Comparison of ENCODE assay signal across 23 cellular contexts in genomic region chr12:29792132-29792531, GRCh38. TPM values are rescaled to one million over a fixed set of nuclear protein-coding genes. Genes with fewer than 3 reads are reported as not detected.
DNase-seq lines count a peak whose midpoint lies in the region; ATAC-seq, FAIRE-seq and TF ChIP-seq lines count a peak whose summit lies in the region.
"Had no signal": no experiment of that assay in that cellular context is flagged by ENCODE, and none has a peak within 500 bp of the region (broad histone marks: within the 10 kb centered on the region; RNA-seq: fewer than 3 reads in every experiment).

No MANE protein-coding gene starts in this region.

- no peaks in the 10 kb centered on the region for H3K36me3 ChIP-seq in HepG2 (replicated peaks in 1 of 2; ENCODE audit: control insufficient read depth in 1 of 2, insufficient read depth in 2 of 2, low read length in 2 of 2)
- no peaks in the 10 kb centered on the region for H3K36me3 ChIP-seq in right lobe of liver
- no peaks in the 10 kb centered on the region for H3K36me3 ChIP-seq in endodermal cell (ENCODE audit: control insufficient read depth, insufficient read depth, low read length)
- no peaks in the 10 kb centered on the region for H3K36me3 ChIP-seq in trophoblast cell (ENCODE audit: control insufficient read depth in 1 of 2, insufficient read depth in 2 of 2, low read length in 2 of 2)
- H3K36me3 ChIP-seq: BE2C; BLaER1 treated with 17β-estradiol and CSF1 and Interleukin-3, amounts not matched to agents 10 nM and 100 nM had no signal

- no peaks in the 10 kb centered on the region for H3K36me3 Mint-ChIP-seq in endodermal cell (ENCODE audit: low read depth)
- no peaks in the 10 kb centered on the region for H3K36me3 Mint-ChIP-seq in activated CD4-positive, alpha-beta T cell treated with anti-CD3 and anti-CD28 coated beads, Interleukin-2, amount 10 ng/mL, durations not matched to agents 7 days and 5 days (ENCODE audit: low read depth)
- H3K36me3 Mint-ChIP-seq: CD14-positive monocyte; CD8-positive, alpha-beta memory T cell had no signal

- ATAC-seq in HepG2 (no peak), right lobe of liver (no peak)

- TF ChIP-seq CTCF in HepG2 (CRISPR knock-in tag; IDR thresholded peaks at IDR 0.05) (no peak), right lobe of liver (IDR thresholded peaks at IDR 0.05) (no peak), endodermal cell (conservative IDR thresholded peaks at IDR 0.05) (no peak)

- no peaks in the 10 kb centered on the region for H3K4me1 ChIP-seq in HepG2 (ENCODE audit: insufficient read depth, low read length)
- H3K4me1 ChIP-seq in right lobe of liver: no peaks in the 10 kb centered on the region
- peaks cover 2% of the 10 kb centered on the region for H3K4me1 ChIP-seq in endodermal cell (ENCODE audit: control insufficient read depth, insufficient read depth, low read length)
- no peaks in the 10 kb centered on the region for H3K4me1 ChIP-seq in trophoblast cell (ENCODE audit: control insufficient read depth in 1 of 2, insufficient read depth in 2 of 2, low read length in 2 of 2)
- H3K4me1 ChIP-seq: BE2C had no signal

- FAIRE-seq in HepG2 (lab: Jason Lieb, UNC): no peak
- FAIRE-seq: A204.1, D721Med, GM12892, GM19239 had no signal

- no peak for TF ChIP-seq EP300 in HepG2 (IDR thresholded peaks at IDR 0.05; ENCODE audit: low read depth in 2 of 2, low read length in 2 of 2)
- TF ChIP-seq EP300 in HepG2 (CRISPR knock-in tag; IDR thresholded peaks at IDR 0.05; ENCODE audit: borderline replicate concordance): no peak

- H3K4ac ChIP-seq in trophoblast cell (ENCODE audit: low read depth, low read length): no peak overlapping the region

- peaks cover 7% of the 10 kb centered on the region for H3K9me3 Mint-ChIP-seq in endodermal cell
- H3K9me3 Mint-ChIP-seq in activated CD4-positive, alpha-beta T cell treated with anti-CD3 and anti-CD28 coated beads, Interleukin-2, amount 10 ng/mL, durations not matched to agents 7 days and 5 days: peaks cover 15% of the 10 kb centered on the region

- POLR2A ChIA-PET in HepG2 (lab: Yijun Ruan, JAX): no interaction called here
- POLR2A ChIA-PET in activated CD4-positive, alpha-beta T cell treated with anti-CD3 and anti-CD28 coated beads, Interleukin-2, amount 10 ng/mL, durations not matched to agents 7 days and 5 days (lab: Charles Lee): no interaction called here

- H3K4me3 ChIP-seq in HepG2 (replicated peaks in 1 of 3; ENCODE audit: insufficient read depth in 1 of 3, low read depth in 2 of 3, low read length in 3 of 3) (no peak overlapping the region), right lobe of liver (no peak overlapping the region), endodermal cell (ENCODE audit: low read length) (peak overlapping the region; percentile 12), trophoblast cell (ENCODE audit: low read depth, low read length) (peak overlapping the region; percentile 25)
- H3K4me3 ChIP-seq: GM23248 had no signal

- no peak overlapping the region for H4K8ac ChIP-seq in trophoblast cell (ENCODE audit: low read depth, low read length)

- no peak overlapping the region for H3K27ac Mint-ChIP-seq in endodermal cell
- no peak overlapping the region for H3K27ac Mint-ChIP-seq in activated CD4-positive, alpha-beta T cell treated with anti-CD3 and anti-CD28 coated beads, Interleukin-2, amount 10 ng/mL, durations not matched to agents 7 days and 5 days
- H3K27ac Mint-ChIP-seq: CD14-positive monocyte; CD4-positive, alpha-beta T cell; CD8-positive, alpha-beta memory T cell had no signal

- no peak overlapping the region for H3K9ac ChIP-seq in HepG2 (ENCODE audit: insufficient read depth, low read depth, low read length)
- H3K9ac ChIP-seq in endodermal cell (ENCODE audit: extremely low read depth, low read length, poor library complexity, severe bottlenecking): no peak overlapping the region
- no peak overlapping the region for H3K9ac ChIP-seq in trophoblast cell (ENCODE audit: low read length)
- H3K9ac ChIP-seq: BLaER1 treated with 17β-estradiol and CSF1 and Interleukin-3, amounts not matched to agents 10 nM and 100 nM; GM23248 had no signal

- H3K4me3 Mint-ChIP-seq in endodermal cell: no peak overlapping the region
- no peak overlapping the region for H3K4me3 Mint-ChIP-seq in activated CD4-positive, alpha-beta T cell treated with anti-CD3 and anti-CD28 coated beads, Interleukin-2, amount 10 ng/mL, durations not matched to agents 7 days and 5 days
- H3K4me3 Mint-ChIP-seq: CD14-positive monocyte; CD4-positive, alpha-beta T cell; CD8-positive, alpha-beta memory T cell had no signal

- H3K27me3 ChIP-seq in HepG2 (ENCODE audit: control insufficient read depth in 1 of 2, insufficient read depth in 2 of 2, low read length in 2 of 2) (no peaks in the 10 kb centered on the region), right lobe of liver (no peaks in the 10 kb centered on the region), endodermal cell (ENCODE audit: control insufficient read depth, insufficient read depth, low read length, poor library complexity, severe bottlenecking) (no peaks in the 10 kb centered on the region), trophoblast cell (ENCODE audit: insufficient read depth, low read length) (no peaks in the 10 kb centered on the region)
- H3K27me3 ChIP-seq: BE2C; BLaER1 treated with 17β-estradiol and CSF1 and Interleukin-3, amounts not matched to agents 10 nM and 100 nM had no signal

- TF ChIP-seq RAD21 in HepG2 (CRISPR knock-in tag; IDR thresholded peaks at IDR 0.05): no peak

- WGBS in HepG2 (ENCODE audit: low lambda C conversion rate): 78% methylated on average over 9 of the region's 10 CpGs
- WGBS in right lobe of liver (ENCODE audit: insufficient coverage, low coverage, low lambda C conversion rate, missing lambda C conversion rate): 92% methylated on average over 7 of the region's 10 CpGs
- WGBS in endodermal cell (ENCODE audit: insufficient coverage in 1 of 2, insufficient read length in 1 of 2), 2 experiments: 92 to 94% methylated on average over 10 of the region's 10 CpGs
- WGBS in trophoblast cell (ENCODE audit: extremely low coverage, insufficient coverage, insufficient read length): no CpG with 5 or more reads among the region's 10 CpGs

- H3K14ac ChIP-seq in trophoblast cell (ENCODE audit: low read length): no peak overlapping the region

- no peak overlapping the region for H3K18ac ChIP-seq in trophoblast cell (ENCODE audit: low read length)

- no peaks in the 10 kb centered on the region for H3K79me1 ChIP-seq in trophoblast cell (ENCODE audit: low read length)

- H3K27me3 Mint-ChIP-seq in endodermal cell (ENCODE audit: insufficient read depth): peaks cover 1% of the 10 kb centered on the region
- H3K27me3 Mint-ChIP-seq in activated CD4-positive, alpha-beta T cell treated with anti-CD3 and anti-CD28 coated beads, Interleukin-2, amount 10 ng/mL, durations not matched to agents 7 days and 5 days: no peaks in the 10 kb centered on the region
- H3K27me3 Mint-ChIP-seq: CD4-positive, alpha-beta T cell had no signal

- DNase-seq in HepG2 (ENCODE audit: low spot score) (no peak), right lobe of liver (no peak), endodermal cell (no peak), trophoblast cell (no peak), cortex of kidney (lab: John Stamatoyannopoulos, UW) (no peak)
- no peak for DNase-seq in activated CD4-positive, alpha-beta T cell treated with anti-CD3 and anti-CD28 coated beads, Interleukin-2, amount 10 ng/mL, durations not matched to agents 7 days and 5 days
- DNase-seq: BE2C; CD4-positive, alpha-beta T cell; CD8-positive, alpha-beta memory T cell; DMS 273 treated with DMSO at 0.1 percent for 48 hours; DMS79; EL; GDM1; GM23248; H7; HCEC 1CT had no signal

- CTCF ChIA-PET in HepG2 (lab: Yijun Ruan, JAX; ENCODE audit: low intra/inter-chr PET ratio, low total read pairs): no interaction called here
- CTCF ChIA-PET in activated CD4-positive, alpha-beta T cell treated with anti-CD3 and anti-CD28 coated beads, Interleukin-2, amount 10 ng/mL, durations not matched to agents 7 days and 5 days (lab: Charles Lee): no interaction called here

- in situ Hi-C loops in HepG2 (cut with HindIII; ENCODE audit: extremely low pct_ligation_motif_present, low pct_unique_long_range_greater_than_20kb): no loop called here

- H4K91ac ChIP-seq in trophoblast cell (ENCODE audit: low read depth, low read length): no peak overlapping the region

- peak overlapping the region; percentile 22 for H3K23ac ChIP-seq in trophoblast cell (ENCODE audit: low read length)

- no peak overlapping the region for H2BK5ac ChIP-seq in trophoblast cell (ENCODE audit: low read depth, low read length, poor library complexity)

- H4K12ac ChIP-seq in trophoblast cell (ENCODE audit: low read depth, low read length): no peak overlapping the region

- no peak for TF ChIP-seq POLR2A in HepG2 (IDR thresholded peaks at IDR 0.05; ENCODE audit: insufficient read depth in 1 of 2, low read depth in 2 of 2, low read length in 2 of 2)
- no peak for TF ChIP-seq POLR2A in right lobe of liver (IDR thresholded peaks at IDR 0.05)

- H2BK12ac ChIP-seq in trophoblast cell (ENCODE audit: low read length): no peak overlapping the region

- no peak overlapping the region for H2AK5ac ChIP-seq in trophoblast cell (ENCODE audit: low read length)

- intact Hi-C loops in HepG2 (cut with micrococcal nuclease; ENCODE audit: unreplicated experiment): no loop called here
- intact Hi-C loops in right lobe of liver (cut with DNase I): no loop called here

- peaks cover 29% of the 10 kb centered on the region for H3K4me1 Mint-ChIP-seq in endodermal cell
- no peaks in the 10 kb centered on the region for H3K4me1 Mint-ChIP-seq in activated CD4-positive, alpha-beta T cell treated with anti-CD3 and anti-CD28 coated beads, Interleukin-2, amount 10 ng/mL, durations not matched to agents 7 days and 5 days
- H3K4me1 Mint-ChIP-seq: CD14-positive monocyte; CD8-positive, alpha-beta memory T cell had no signal

- no peak overlapping the region for H2BK120ac ChIP-seq in trophoblast cell (ENCODE audit: insufficient read depth, low read length, poor library complexity)

- H3K79me2 ChIP-seq in HepG2 (ENCODE audit: insufficient read depth, low read length) (no peaks in the 10 kb centered on the region), trophoblast cell (ENCODE audit: control insufficient read depth, insufficient read depth, low read length, poor library complexity) (no peaks in the 10 kb centered on the region)

- no peaks in the 10 kb centered on the region for H4K20me1 ChIP-seq in HepG2 (ENCODE audit: insufficient read depth, low read length)
- H4K20me1 ChIP-seq: BLaER1 treated with 17β-estradiol and CSF1 and Interleukin-3, amounts not matched to agents 10 nM and 100 nM had no signal

- no peak overlapping the region for H2AFZ ChIP-seq in HepG2 (ENCODE audit: low read length)
- no peak overlapping the region for H2AFZ ChIP-seq in trophoblast cell (ENCODE audit: insufficient read depth, low read length, poor library complexity)
- H2AFZ ChIP-seq: GM23248 had no signal

- BruUV-seq in HepG2 (replicated peaks; lab: Mats Ljungman, UMichigan): no TSS peak

- H3K4me2 ChIP-seq in HepG2 (ENCODE audit: low read depth, low read length) (no peak overlapping the region), trophoblast cell (ENCODE audit: low read length) (no peak overlapping the region)
- H3K4me2 ChIP-seq: BLaER1 treated with 17β-estradiol and CSF1 and Interleukin-3, amounts not matched to agents 10 nM and 100 nM had no signal

- H3K9me3 ChIP-seq in HepG2 (ENCODE audit: low read length) (peaks cover 33% of the 10 kb centered on the region), right lobe of liver (no peaks in the 10 kb centered on the region), endodermal cell (ENCODE audit: control insufficient read depth, low read length) (peaks cover 30% of the 10 kb centered on the region), trophoblast cell (ENCODE audit: insufficient read depth, low read depth, low read length) (peaks cover 23% of the 10 kb centered on the region)

- H3K27ac ChIP-seq in HepG2 (ENCODE audit: extremely low read length, insufficient read depth, low read length): no peak overlapping the region
- no peak overlapping the region for H3K27ac ChIP-seq in right lobe of liver
- no peak overlapping the region for H3K27ac ChIP-seq in endodermal cell (ENCODE audit: low read depth, low read length)
- no peak overlapping the region for H3K27ac ChIP-seq in trophoblast cell (ENCODE audit: low read depth, low read length)
- H3K27ac ChIP-seq: 22Rv1; BLaER1 treated with 17β-estradiol and CSF1 and Interleukin-3, amounts not matched to agents 10 nM and 100 nM; GM23248 had no signal

RNA-seq across cellular contexts. Expression of gene TMTC1, which starts 8.4 kb away (rescaled TPM):
- total RNA-seq in HepG2 (2016; rRNA removed; fragmentation: Illumina TruSeq; extraction: Trizol) (1.4 and 1.8 TPM in 2 replicates), right lobe of liver (1 to 10 TPM; 3.0 to 4.2 (median 3.5) TPM), endodermal cell (10 to 100 TPM; 31.6 to 71.0 TPM)
- total RNA-seq in HepG2 (2016; cell fraction: cytosol; rRNA removed; fragmentation: Illumina TruSeq; extraction: Trizol; ENCODE audit: low read depth): 0.35 and 0.71 TPM in 2 replicates
- 1.6 and 1.8 TPM in 2 replicates for total RNA-seq in HepG2 (2016; cell fraction: insoluble cytoplasmic fraction; rRNA removed; fragmentation: Illumina TruSeq; extraction: Trizol)
- total RNA-seq in HepG2 (2016; cell fraction: membrane; rRNA removed; fragmentation: Illumina TruSeq; extraction: Trizol): 1.00 and 1.1 TPM in 2 replicates
- 2.6 and 2.8 TPM in 2 replicates for total RNA-seq in HepG2 (2016; cell fraction: nucleus; rRNA removed; fragmentation: Illumina TruSeq; extraction: Trizol)
- polyA plus RNA-seq in HepG2 (2011; rRNA removed): 0.69 and 1.1 TPM in 2 replicates
- 0.44 and 0.50 TPM in 2 replicates for polyA plus RNA-seq in HepG2 (2011; cell fraction: cytosol; rRNA removed)
- polyA plus RNA-seq in HepG2 (2011; cell fraction: nucleus; rRNA removed): 0.23 and 0.31 TPM in 2 replicates
- 0.42 and 0.63 TPM in 2 replicates for polyA plus RNA-seq in HepG2 (2012)
- 0.24 and 0.34 TPM in 2 replicates for polyA plus RNA-seq in HepG2 (2016; cell fraction: cytosol; fragmentation: Illumina TruSeq; extraction: Trizol; ENCODE audit: low read depth)
- polyA plus RNA-seq in HepG2 (2016; cell fraction: insoluble cytoplasmic fraction; fragmentation: Illumina TruSeq; extraction: Trizol; ENCODE audit: low read depth): 0.56 and 1.1 TPM in 2 replicates
- polyA plus RNA-seq in HepG2 (2016; cell fraction: membrane; fragmentation: Illumina TruSeq; extraction: Trizol; ENCODE audit: low read depth): 0.34 and 0.71 TPM in 2 replicates
- 1.3 and 1.6 TPM in 2 replicates for polyA plus RNA-seq in HepG2 (2016; cell fraction: nucleus; fragmentation: Illumina TruSeq; extraction: Trizol; ENCODE audit: insufficient read depth, low read depth)
- 1.0 and 109 TPM in 2 replicates for polyA minus RNA-seq in HepG2 (2011; rRNA and poly(A)+ RNA removed; ENCODE audit: low replicate concordance)
- 1.1 and 1.4 TPM in 2 replicates for polyA minus RNA-seq in HepG2 (2011; cell fraction: cytosol; rRNA and poly(A)+ RNA removed)
- polyA minus RNA-seq in HepG2 (2011; cell fraction: nucleus; rRNA and poly(A)+ RNA removed): 1.8 and 3.0 TPM in 2 replicates
- polyA plus RNA-seq in endodermal cell (2013, experiment 1 of 2): 5.2 TPM
- 5.7 TPM for polyA plus RNA-seq in endodermal cell (2013, experiment 2 of 2)
- polyA plus RNA-seq in trophoblast cell (2013): 2.4 and 2.5 TPM in 2 replicates
- total RNA-seq in activated CD4-positive, alpha-beta T cell treated with anti-CD3 and anti-CD28 coated beads, Interleukin-2, amount 10 ng/mL, durations not matched to agents 7 days and 5 days: not detected
- total RNA-seq: CD4-positive, alpha-beta T cell; CD8-positive, alpha-beta memory T cell had no signal
- polyA plus RNA-seq: CD8-positive, alpha-beta memory T cell had no signal

Comparison
In these comparisons a context has a peak if more than half of its experiments do, and no peak if none do; other contexts are left out.
1. H3K4me3 ChIP-seq: peak in endodermal cell (single experiment) and trophoblast cell (single experiment); none in HepG2 (0 of 3) and right lobe of liver (0 of 3).
2. RNA of gene TMTC1, which starts 8.4 kb away (total RNA-seq): 31.6 to 71.0 TPM in endodermal cell; 3.0 to 4.2 TPM in right lobe of liver, 0.35 to 2.8 TPM in HepG2 and not detected in activated CD4-positive, alpha-beta T cell treated with anti-CD3 and anti-CD28 coated beads, Interleukin-2, amount 10 ng/mL, durations not matched to agents 7 days and 5 days; every median in the first group is over 4 times any median in the second.